9 cellular contexts compared by ENCODE assay signal in genomic region chr3:46845860-46846623, GRCh38. TPM values are rescaled to one million over a fixed set of nuclear protein-coding genes. Genes with fewer than 3 reads are reported as not detected.
A peak's percentile ranks its signal among the peaks of the same experiment; 100 is the strongest.
DNase-seq lines count a peak whose midpoint lies in the region; ATAC-seq, FAIRE-seq and TF ChIP-seq lines count a peak whose summit lies in the region.
"Had no signal": no experiment of that assay in that cellular context is flagged by ENCODE, and none has a peak within 500 bp of the region (broad histone marks: within the 10 kb centered on the region; RNA-seq: fewer than 3 reads in every experiment).

No MANE protein-coding gene starts in this region.

- peaks cover 7% of the 10 kb centered on the region for H3K9me3 ChIP-seq in CD8-positive, alpha-beta memory T cell (ENCODE audit: low read length)
- H3K9me3 ChIP-seq in K562 (replicated peaks; ENCODE audit: control insufficient read depth, insufficient read depth, low read depth, low read length) (no peaks in the 10 kb centered on the region), iPS-20b (ENCODE audit: insufficient read depth, low read depth, low read length) (peaks cover 7% of the 10 kb centered on the region; the same call in 1 of the 2 replicates)

- in situ Hi-C loops in K562 (cut with MboI), result no loop called here

- no peak overlapping the region for H3K27ac ChIP-seq in CD8-positive, alpha-beta memory T cell (ENCODE audit: low read depth, low read length)
- H3K27ac ChIP-seq in K562 (ENCODE audit: extremely low read depth, low read depth, low read length) (no peak overlapping the region), iPS-20b (ENCODE audit: low read length) (no peak overlapping the region), skin epidermis (peak overlapping the region; percentile 14 to 87 (median 77))

- no TSS peak for BruUV-seq in K562 (replicated peaks; lab: Mats Ljungman, UMichigan)

- ATAC-seq in GM19467 (IDR thresholded peaks at IDR 0.05; ENCODE audit: unreplicated experiment) (peak; percentile 57), K562 (peak; percentile 92)

- DNase-seq in CD8-positive, alpha-beta memory T cell, result peak; percentile 65 to 85 (median 75)
- DNase-seq in KG1 (lab: John Stamatoyannopoulos, UW) (peak; percentile 41), UCSD-AML1 (lab: John Stamatoyannopoulos, UW; ENCODE audit: unreplicated experiment) (peak; percentile 84), K562 (ENCODE audit: extremely low read depth in 1 of 4, low spot score in 3 of 4) (peak; percentile 67 to 94 (median 86)), NCI-H2081 treated with DMSO at 0.1 percent for 48 hours (lab: John Stamatoyannopoulos, UW) (no peak)

- peak overlapping the region; percentile 86 for H2AFZ ChIP-seq in K562 (ENCODE audit: low read depth, low read length)

- no peaks in the 10 kb centered on the region for H3K36me3 ChIP-seq in CD8-positive, alpha-beta memory T cell (ENCODE audit: insufficient read depth, low read length)
- H3K36me3 ChIP-seq in K562 (ENCODE audit: control insufficient read depth, insufficient read depth, low read length) (no peaks in the 10 kb centered on the region), iPS-20b (ENCODE audit: insufficient read depth, low read depth, low read length) (no peaks in the 10 kb centered on the region)

- peak; percentile 47 to 57 (median 52); a peak in 4 of 6 replicates for TF ChIP-seq CTCF in K562 (IDR thresholded peaks at IDR 0.05 in 2 of 3, conservative IDR thresholded peaks at IDR 0.05 in 1 of 3; ENCODE audit: insufficient read depth in 2 of 3, low read depth in 1 of 3, low read length in 3 of 3)

- peak overlapping the region; percentile 65 for H3K4me3 ChIP-seq in CD8-positive, alpha-beta memory T cell (ENCODE audit: low read length)
- H3K4me3 ChIP-seq in K562, result peak overlapping the region; percentile 21; the same call in 1 of the 2 replicates
- peak overlapping the region; percentile 71; the same call in 1 of the 2 replicates for H3K4me3 ChIP-seq in iPS-20b (ENCODE audit: low read length)
- H3K4me3 ChIP-seq in skin epidermis, result peak overlapping the region; percentile 31 to 55 (median 41)

- H3K27me3 ChIP-seq in CD8-positive, alpha-beta memory T cell (ENCODE audit: insufficient read depth, low read length, poor library complexity, severe bottlenecking), result no peaks in the 10 kb centered on the region
- H3K27me3 ChIP-seq in K562 (ENCODE audit: control insufficient read depth in 2 of 2, insufficient read depth in 2 of 2, low read length in 2 of 2) (peaks cover 5 to 38% of the 10 kb centered on the region in 2 experiments; a peak in 4 of 5 replicates), iPS-20b (ENCODE audit: insufficient read depth, low read length) (peaks cover 13% of the 10 kb centered on the region; the same call in 1 of the 2 replicates)

- FAIRE-seq in K562 (lab: Jason Lieb, UNC), result peak; percentile 40

- H3K9me1 ChIP-seq in K562 (ENCODE audit: control insufficient read depth, insufficient read depth, low read length), result no peaks in the 10 kb centered on the region

- no peaks in the 10 kb centered on the region for H3K79me2 ChIP-seq in K562 (ENCODE audit: control insufficient read depth, insufficient read depth, low read length)

- peaks cover 10% of the 10 kb centered on the region for H3K4me1 ChIP-seq in CD8-positive, alpha-beta memory T cell (ENCODE audit: insufficient read depth, low read length)
- H3K4me1 ChIP-seq in K562 (replicated peaks in 1 of 2; ENCODE audit: control insufficient read depth in 2 of 2, insufficient read depth in 2 of 2, low read length in 2 of 2), result peaks cover 11 to 17% of the 10 kb centered on the region in 2 experiments
- peaks cover 5% of the 10 kb centered on the region; the same call in 1 of the 2 replicates for H3K4me1 ChIP-seq in iPS-20b (ENCODE audit: insufficient read depth, low read length)

- H3K4me3 Mint-ChIP-seq in CD8-positive, alpha-beta memory T cell, result peak overlapping the region; percentile 73 to 88 (median 80)

- no peak for TF ChIP-seq POLR2A in K562 (conservative IDR thresholded peaks at IDR 0.05)

- H3K9ac ChIP-seq in K562 (ENCODE audit: insufficient read depth in 1 of 2, low read depth in 2 of 2, low read length in 2 of 2), result peak overlapping the region; percentile 39 to 90; a peak in 3 of 4 replicates
- peak overlapping the region; percentile 80; the same call in 1 of the 2 replicates for H3K9ac ChIP-seq in iPS-20b (ENCODE audit: low read depth, low read length)

- intact Hi-C loops in K562 (cut with micrococcal nuclease), result loop anchor here (5.0 kb wide), 1 partner anchor 51 kb away; no protein-coding TSS in a partner anchor

- H3K27ac Mint-ChIP-seq in CD8-positive, alpha-beta memory T cell, result peak overlapping the region in 4 of 8 donors; percentile 63 to 86 (median 72)

- 0 out of 2 replicates have a peak, but pooled peaks cover 3% of the 10 kb centered on the region for H4K20me1 ChIP-seq in K562 (replicated peaks; ENCODE audit: control insufficient read depth, insufficient read depth, low read length)

- POLR2A ChIA-PET in CD8-positive, alpha-beta memory T cell (lab: Charles Lee), result no interaction called here
- POLR2A ChIA-PET in K562 (lab: Yijun Ruan, JAX), result interaction anchor here (0.6 to 0.7 kb wide), 2 partner anchors 14 to 699 kb away, joined by 3 read pairs; no protein-coding TSS in a partner anchor

- peaks cover 0 to 9% (median 0%) of the 10 kb centered on the region in 3 donors for H3K36me3 Mint-ChIP-seq in CD8-positive, alpha-beta memory T cell

- H3K27me3 Mint-ChIP-seq in CD8-positive, alpha-beta memory T cell, result peaks cover 0 to 3% of the 10 kb centered on the region in 2 donors

- no peak for TF ChIP-seq EP300 in K562 (IDR thresholded peaks at IDR 0.05; ENCODE audit: low read length)

- peaks cover 8 to 21% (median 12%) of the 10 kb centered on the region in 5 donors for H3K9me3 Mint-ChIP-seq in CD8-positive, alpha-beta memory T cell

- CTCF ChIA-PET in CD8-positive, alpha-beta memory T cell (lab: Charles Lee), result interaction anchor here (0.6 to 1.9 kb wide), 7 partner anchors 13 to 234 kb away, joined by 3 to 7 read pairs (median 3); no protein-coding TSS in a partner anchor
- CTCF ChIA-PET in K562 (lab: Yijun Ruan, JAX; ENCODE audit: low intra/inter-chr PET ratio), result interaction anchor here (0.6 to 1.1 kb wide), 2 partner anchors 48 to 155 kb away, joined by 3 to 5 read pairs; no protein-coding TSS in a partner anchor

- peak; percentile 11 to 39; a peak in 2 of 4 replicates for TF ChIP-seq RAD21 in K562 (CRISPR knock-in tag; conservative IDR thresholded peaks at IDR 0.05 in 1 of 2, IDR thresholded peaks at IDR 0.05 in 1 of 2)

- 5% methylated on average over 48 of the region's 53 CpGs for WGBS in K562 (ENCODE audit: insufficient coverage, low coverage, missing lambda C conversion rate)

- H3K4me1 Mint-ChIP-seq in CD8-positive, alpha-beta memory T cell, result peaks cover 2 to 7% (median 6%) of the 10 kb centered on the region in 3 donors

- H3K4me2 ChIP-seq in K562 (ENCODE audit: insufficient read depth, low read length), result peak overlapping the region; percentile 51

TF ChIP-seq in K562, 482 proteins besides CTCF, POLR2A, EP300 and RAD21 (continues in another document):
- TF ChIP-seq NFXL1 (CRISPR knock-in tag; IDR thresholded peaks at IDR 0.05) (no peak), GATAD2B (IDR thresholded peaks at IDR 0.05; ENCODE audit: borderline replicate concordance) (no peak), NUFIP1 (IDR thresholded peaks at IDR 0.05; ENCODE audit: partially characterized antibody) (no peak), ZBTB7A (IDR thresholded peaks at IDR 0.05; ENCODE audit: borderline replicate concordance, control insufficient read depth, low read depth, low read length) (peak; percentile 85; the same call in 1 of the 2 replicates)

RNA-seq across cellular contexts. Expression of gene MYL3, which starts 17.2 kb away (rescaled TPM):
- not detected for total RNA-seq in CD8-positive, alpha-beta memory T cell
- not detected for polyA plus RNA-seq in CD8-positive, alpha-beta memory T cell
- total RNA-seq in K562 (2011; cell fraction: chromatin; rRNA removed; ENCODE audit: low replicate concordance), result not detected in 2 replicates
- not detected in 2 replicates for total RNA-seq in K562 (2011; cell fraction: nucleolus; rRNA removed)
- not detected in 2 replicates for total RNA-seq in K562 (2011; cell fraction: nucleoplasm; rRNA removed)
- total RNA-seq in K562 (2014; rRNA removed) (0.14 TPM in 1 of 2 replicates, not detected in the other), K562 (2014; rRNA removed; fragmentation: Illumina TruSeq; extraction: Trizol) (not detected in 2 replicates), K562 (2015; rRNA removed; fragmentation: Illumina TruSeq; extraction: Trizol) (not detected in 2 replicates), K562 (2021) (not detected in 2 replicates)
- polyA plus RNA-seq in K562 (2011; rRNA removed) (not detected in 2 replicates), K562 (2014; fragmentation: Illumina TruSeq; extraction: Trizol) (not detected in 2 replicates), K562 (2014; fragmentation: Nextera tagmentation; extraction: Ambion mirVana) (under 1 TPM in 1 of 2 experiments, not detected in 1; 0.45 TPM), K562 (2014; rRNA removed) (not detected in 2 replicates)
- polyA plus RNA-seq in K562 (2011; cell fraction: cytosol; rRNA removed), result not detected in 2 replicates
- not detected in 2 replicates for polyA plus RNA-seq in K562 (2011; cell fraction: nucleus; rRNA removed)
- polyA plus RNA-seq in K562 (2012), result not detected in 2 replicates
- polyA minus RNA-seq in K562 (2011; rRNA and poly(A)+ RNA removed), result not detected in 2 replicates
- not detected in 2 replicates for polyA minus RNA-seq in K562 (2011; cell fraction: cytosol; rRNA and poly(A)+ RNA removed)
- polyA minus RNA-seq in K562 (2011; cell fraction: nucleus; rRNA and poly(A)+ RNA removed), result not detected in 2 replicates
- total RNA-seq: dermis microvascular lymphatic vessel endothelial cell had no signal

RNA-seq across cellular contexts. Expression of gene PTH1R, which starts 31.5 kb away (rescaled TPM):
- not detected for total RNA-seq in CD8-positive, alpha-beta memory T cell
- polyA plus RNA-seq in CD8-positive, alpha-beta memory T cell, result not detected
- not detected in 2 replicates for total RNA-seq in K562 (2011; cell fraction: chromatin; rRNA removed; ENCODE audit: low replicate concordance)
- not detected in 2 replicates for total RNA-seq in K562 (2011; cell fraction: nucleolus; rRNA removed)
- not detected in 2 replicates for total RNA-seq in K562 (2011; cell fraction: nucleoplasm; rRNA removed)
- total RNA-seq in K562 (2014; rRNA removed) (not detected in 2 replicates), K562 (2014; rRNA removed; fragmentation: Illumina TruSeq; extraction: Trizol) (not detected in 2 replicates), K562 (2015; rRNA removed; fragmentation: Illumina TruSeq; extraction: Trizol) (not detected in 2 replicates), K562 (2021) (not detected in 2 replicates)
- polyA plus RNA-seq in K562 (2011; rRNA removed) (not detected in 2 replicates), K562 (2014; fragmentation: Illumina TruSeq; extraction: Trizol) (not detected in 2 replicates), K562 (2014; fragmentation: Nextera tagmentation; extraction: Ambion mirVana) (not detected), K562 (2014; rRNA removed) (not detected in 2 replicates)
- not detected in 2 replicates for polyA plus RNA-seq in K562 (2011; cell fraction: cytosol; rRNA removed)
- polyA plus RNA-seq in K562 (2011; cell fraction: nucleus; rRNA removed), result not detected in 2 replicates
- not detected in 2 replicates for polyA plus RNA-seq in K562 (2012)
- polyA minus RNA-seq in K562 (2011; rRNA and poly(A)+ RNA removed), result not detected in 2 replicates
- not detected in 2 replicates for polyA minus RNA-seq in K562 (2011; cell fraction: cytosol; rRNA and poly(A)+ RNA removed)
- polyA minus RNA-seq in K562 (2011; cell fraction: nucleus; rRNA and poly(A)+ RNA removed), result not detected in 2 replicates

Comparison
In these comparisons a context has a peak if more than half of its experiments do, and no peak if none do; other contexts are left out.
1. H3K27ac ChIP-seq: peak in skin epidermis (21 of 21); none in CD8-positive, alpha-beta memory T cell (single experiment), K562 (single experiment) and iPS-20b (single experiment).
2. H3K4me3 ChIP-seq: peak in every context shown above with its lines; median percentile 71 in iPS-20b; 65 in CD8-positive, alpha-beta memory T cell; 41 in skin epidermis; 21 in K562.